In the genomic region with DNA sequence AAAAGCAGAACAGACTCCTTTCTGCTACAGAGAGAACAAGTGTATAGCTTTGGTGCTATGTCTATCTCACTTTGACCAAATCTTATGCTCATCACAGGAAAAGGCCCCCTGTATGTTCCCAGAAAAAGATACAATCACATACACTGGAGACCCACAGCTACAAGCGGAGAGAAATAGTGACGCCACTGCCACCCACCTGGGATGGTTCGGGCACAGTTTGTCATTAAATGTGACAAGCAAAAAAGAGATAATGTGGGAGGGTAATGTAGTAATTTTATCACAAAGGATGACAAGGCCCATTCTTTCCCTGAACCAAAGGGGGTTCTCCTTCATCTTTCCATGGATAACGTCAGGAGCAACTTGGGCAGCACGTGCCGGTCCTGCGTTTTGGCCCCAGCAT, we compare ENCODE assay signal across 20 cellular contexts.
"Had no signal": no experiment of that assay in that cellular context is flagged by ENCODE, and none has a peak within 500 bp of the region (broad histone marks: within the 10 kb centered on the region; RNA-seq: fewer than 3 reads in every experiment).

No MANE protein-coding gene starts in this region.

- DNase-seq: effector CD4-positive, alpha-beta T cell; endodermal cell; foreskin melanocyte; heart right ventricle; islet precursor cell; mammary epithelial cell; natural killer cell; ovary; right cardiac atrium; small intestine; stimulated activated CD4-positive, alpha-beta T cell treated with anti-CD3 and anti-CD28 coated beads, Interleukin-4, amount 100 ng/mL, for 1 hour; stimulated activated CD8-positive, alpha-beta memory T cell treated with anti-CD3 and anti-CD28 coated beads, Interleukin-4, amount 100 ng/mL, for 48 hours; stimulated activated naive CD8-positive, alpha-beta T cell treated with anti-CD3 and anti-CD28 coated beads, Interleukin-15, Interleukin-2, amounts not matched to agents 100 U/mL and 50 U/mL, for 24 hours; tibial artery; upper lobe of left lung; uterus had no signal

- H3K4me3 Mint-ChIP-seq: endodermal cell; mesothelial cell of epicardium; natural killer cell; neural crest cell; stimulated activated effector memory CD8-positive, alpha-beta T cell treated with anti-CD3 and anti-CD28 coated beads, Interleukin-12 subunit alpha, Interleukin-12 subunit beta, amount 100 ng/mL, for 72 hours had no signal

- H3K9me3 Mint-ChIP-seq: endodermal cell; mesothelial cell of epicardium; natural killer cell; neural crest cell; stimulated activated effector memory CD8-positive, alpha-beta T cell treated with anti-CD3 and anti-CD28 coated beads, Interleukin-12 subunit alpha, Interleukin-12 subunit beta, amount 100 ng/mL, for 72 hours had no signal

- H3K4me1 Mint-ChIP-seq: endodermal cell; mesothelial cell of epicardium; natural killer cell; neural crest cell; stimulated activated effector memory CD8-positive, alpha-beta T cell treated with anti-CD3 and anti-CD28 coated beads, Interleukin-12 subunit alpha, Interleukin-12 subunit beta, amount 100 ng/mL, for 72 hours had no signal

- H3K27me3 ChIP-seq: heart right ventricle, ovary, tibial artery, upper lobe of left lung, uterus had no signal

- H3K4me3 ChIP-seq: coronary artery, heart right ventricle, ovary, tibial artery, upper lobe of left lung, uterus had no signal

- H3K36me3 ChIP-seq: ovary, uterus had no signal

- H3K4me1 ChIP-seq: tibial artery, upper lobe of left lung, uterus had no signal

- H3K27ac ChIP-seq: coronary artery, heart right ventricle, ovary, tibial artery, upper lobe of left lung, uterus had no signal

- H3K9me3 ChIP-seq: heart right ventricle, ovary, tibial artery, upper lobe of left lung, uterus had no signal

- FAIRE-seq: small intestine had no signal

- H3K27ac Mint-ChIP-seq: mesothelial cell of epicardium; natural killer cell; stimulated activated effector memory CD8-positive, alpha-beta T cell treated with anti-CD3 and anti-CD28 coated beads, Interleukin-12 subunit alpha, Interleukin-12 subunit beta, amount 100 ng/mL, for 72 hours had no signal
